In the genomic region with DNA sequence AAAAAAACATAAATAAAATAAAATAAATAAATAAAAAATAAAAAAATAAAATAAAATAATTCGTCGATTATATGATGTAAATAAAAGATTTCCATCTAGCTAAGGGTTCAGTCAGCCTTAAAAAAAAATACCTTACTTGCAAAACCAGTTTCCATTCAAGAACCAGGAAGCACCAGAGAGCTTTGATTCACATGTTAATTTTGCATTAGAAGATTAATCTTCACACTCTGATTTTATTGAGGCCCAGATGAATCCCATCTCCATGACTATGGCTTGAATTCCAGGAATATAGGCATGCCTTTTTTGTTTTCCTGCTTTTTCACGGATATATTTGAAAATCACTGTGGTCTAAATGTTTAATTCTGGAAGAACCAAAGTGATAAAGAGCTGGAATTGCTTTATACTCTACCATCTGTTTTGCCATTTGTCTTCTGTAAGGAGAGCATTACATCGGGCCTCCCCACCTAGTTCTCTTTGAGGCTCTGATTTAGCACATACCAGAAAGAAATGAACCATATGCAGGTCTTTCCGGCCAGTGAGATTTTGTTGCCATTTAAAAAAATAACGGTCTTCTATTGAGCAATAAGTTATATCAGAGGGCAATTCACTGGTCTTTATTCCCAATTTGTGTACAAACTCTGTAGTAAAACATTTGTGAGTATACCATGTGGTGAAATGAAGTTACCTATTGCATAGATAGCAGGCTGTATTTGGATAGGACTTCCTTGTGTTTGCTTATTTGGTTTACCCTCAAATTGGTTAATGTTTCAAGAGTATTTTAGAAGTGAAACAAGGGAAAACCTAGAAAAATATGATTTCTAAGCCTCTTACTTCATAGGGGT, we compare ENCODE assay signal across 17 cellular contexts.
A peak's percentile ranks its signal among the peaks of the same experiment; 100 is the strongest.
DNase-seq lines count a peak whose midpoint lies in the region; ATAC-seq and TF ChIP-seq lines count a peak whose summit lies in the region.
"Had no signal": no experiment of that assay in that cellular context is flagged by ENCODE, and none has a peak within 500 bp of the region (broad histone marks: within the 10 kb centered on the region; RNA-seq: fewer than 3 reads in every experiment).

No MANE protein-coding gene starts in this region.

- peak overlapping the region; percentile 60 for H3K4me2 ChIP-seq in GM23338

- H3K27me3 ChIP-seq in GM23338 (ENCODE audit: insufficient read depth): no peaks in the 10 kb centered on the region
- H3K27me3 ChIP-seq: SJSA1 had no signal

- no peaks in the 10 kb centered on the region for H3K9me2 ChIP-seq in GM23338 (ENCODE audit: insufficient read depth)

- no peaks in the 10 kb centered on the region for H4K20me1 ChIP-seq in GM23338 (replicated peaks; ENCODE audit: insufficient read depth)

- no peak overlapping the region for H3K4me3 Mint-ChIP-seq in GM23338
- H3K4me3 Mint-ChIP-seq: B cell; CD4-positive, alpha-beta memory T cell; IgD-negative memory B cell had no signal

- H3K4me3 ChIP-seq in GM23338: no peak overlapping the region
- H3K4me3 ChIP-seq in mucosa of descending colon: no peak overlapping the region
- H3K4me3 ChIP-seq: GM12878, SJSA1 had no signal

- intact Hi-C loops in mucosa of descending colon (cut with DNase I, micrococcal nuclease): no loop called here

- peaks cover 2% of the 10 kb centered on the region for H3K27me3 Mint-ChIP-seq in GM23338 (ENCODE audit: insufficient read depth, low read depth, poor library complexity)
- H3K27me3 Mint-ChIP-seq: B cell; CD4-positive, alpha-beta memory T cell; IgD-negative memory B cell had no signal

- no peaks in the 10 kb centered on the region for H3K36me3 ChIP-seq in GM23338 (ENCODE audit: insufficient read depth)
- H3K36me3 ChIP-seq in mucosa of descending colon (ENCODE audit: low read depth): no peaks in the 10 kb centered on the region
- H3K36me3 ChIP-seq: SJSA1 had no signal

- no peak; the same call in 2 of the 3 replicates for ATAC-seq in GM23338
- peak; percentile 50 for ATAC-seq in esophagus mucosa
- ATAC-seq in mucosa of descending colon: peak; percentile 49
- ATAC-seq in HG02840 (IDR thresholded peaks at IDR 0.05; ENCODE audit: low FRiP score, unreplicated experiment): no peak
- ATAC-seq: GM12878 had no signal

- no peak overlapping the region for H2AFZ ChIP-seq in GM23338

- peak overlapping the region; percentile 55 for H3K27ac Mint-ChIP-seq in GM23338
- H3K27ac Mint-ChIP-seq: B cell; CD4-positive, alpha-beta memory T cell; IgD-negative memory B cell had no signal

- peaks cover 11% of the 10 kb centered on the region for H3K9me3 Mint-ChIP-seq in GM23338

- DNase-seq in GM23338 (ENCODE audit: low spot score): no peak
- DNase-seq in NCI-H1694 treated with DMSO at 0.1 percent for 48 hours (lab: John Stamatoyannopoulos, UW): peak; percentile 66
- DNase-seq in mucosa of descending colon: no peak
- no peak for DNase-seq in 8988T
- DNase-seq in activated effector memory CD4-positive, alpha-beta T cell treated with Interleukin-2 at 50 U/mL for 16 hours: no peak
- DNase-seq in HUDEP-2 (lab: John Stamatoyannopoulos, UW; ENCODE audit: unreplicated experiment in 76 of 76): no peak
- DNase-seq: CD4-positive, alpha-beta memory T cell; DMS153; NCI-H1436; NCI-H2227 treated with DMSO at 0.1 percent for 48 hours; SW 1271 had no signal

- H3F3A ChIP-seq in GM23338 (replicated peaks; ENCODE audit: low read depth): no peaks in the 10 kb centered on the region

- H3K9me3 ChIP-seq in mucosa of descending colon: no peaks in the 10 kb centered on the region
- H3K9me3 ChIP-seq: SJSA1 had no signal

- H3K27ac ChIP-seq in GM23338 (ENCODE audit: low read depth): peak overlapping the region; percentile 7; the same call in 1 of the 2 replicates
- H3K27ac ChIP-seq: SJSA1 had no signal

- peaks cover 15% of the 10 kb centered on the region for H3K36me3 Mint-ChIP-seq in GM23338 (ENCODE audit: low read depth)

- peaks cover 19% of the 10 kb centered on the region for H3K4me1 Mint-ChIP-seq in GM23338

- no peaks in the 10 kb centered on the region for H3K79me2 ChIP-seq in GM23338 (replicated peaks; ENCODE audit: insufficient read depth)

- TF ChIP-seq CTCF in GM23338 (conservative IDR thresholded peaks at IDR 0.05; ENCODE audit: low read depth in 2 of 2) (no peak), mucosa of descending colon (IDR thresholded peaks at IDR 0.05) (no peak)

- H3K4me1 ChIP-seq in GM23338 (ENCODE audit: insufficient read depth): peaks cover 18% of the 10 kb centered on the region
- no peaks in the 10 kb centered on the region for H3K4me1 ChIP-seq in mucosa of descending colon (ENCODE audit: low read depth)
- H3K4me1 ChIP-seq: SJSA1 had no signal

TF ChIP-seq in GM23338, 12 proteins besides CTCF, POLR2A, EP300 and RAD21:
- TF ChIP-seq NANOG (IDR thresholded peaks at IDR 0.05; ENCODE audit: borderline replicate concordance) (peak; percentile 68; the same call in 1 of the 2 replicates), CREB1 (CRISPR knock-in tag; IDR thresholded peaks at IDR 0.05; ENCODE audit: low read depth) (no peak), POLR2AphosphoS5 (IDR thresholded peaks at IDR 0.05; ENCODE audit: low read depth) (no peak)

Comparison
In these comparisons a context has a peak if more than half of its experiments do, and no peak if none do; other contexts are left out.
1. ATAC-seq: peak in esophagus mucosa (single experiment) and mucosa of descending colon (single experiment); none in GM23338 (single experiment) and HG02840 (single experiment).